In genomic region chr11:87753143-87753542, GRCh38 we compare ENCODE assay signal across 25 cellular contexts.
"Had no signal": no experiment of that assay in that cellular context is flagged by ENCODE, and none has a peak within 500 bp of the region (broad histone marks: within the 10 kb centered on the region; RNA-seq: fewer than 3 reads in every experiment).

No MANE protein-coding gene starts in this region.

- H3K4me3 ChIP-seq: stomach, suprapubic skin, testis, thoracic aorta, thyroid gland, tibial artery, tibial nerve, transverse colon, upper lobe of left lung, uterus, vagina had no signal

- DNase-seq: stimulated activated CD4-positive, alpha-beta T cell treated with anti-CD3 and anti-CD28 coated beads, Interleukin-2, amount 100 ng/mL, for 48 hours; stimulated activated CD4-positive, alpha-beta T cell treated with anti-CD3 and anti-CD28 coated beads, Interleukin-4, amount 100 ng/mL, for 1 hour; stimulated activated CD4-positive, alpha-beta T cell treated with anti-CD3 and anti-CD28 coated beads, Interleukin-4, amount 100 ng/mL, for 24 hours; stimulated activated CD4-positive, alpha-beta T cell treated with anti-CD3 and anti-CD28 coated beads, Interleukin-4, amount 100 ng/mL, for 4 hours; stimulated activated CD8-positive, alpha-beta memory T cell treated with anti-CD3 and anti-CD28 coated beads, Interleukin-4, amount 100 ng/mL, for 48 hours; stimulated activated naive B cell treated with anti-CD40 and anti-IgM and Interleukin-4, amounts not matched to agents 10 μg/mL and 1 μg/mL and 100 μg/mL, for 72 hours; stimulated activated naive CD4-positive, alpha-beta T cell; stimulated activated naive CD4-positive, alpha-beta T cell treated with Interleukin-2 at 50 U/mL for 16 hours; stimulated activated naive CD8-positive, alpha-beta T cell treated with anti-CD3 and anti-CD28 coated beads, Interleukin-15, amount 100 ng/mL, for 72 hours; stimulated activated naive CD8-positive, alpha-beta T cell treated with anti-CD3 and anti-CD28 coated beads, Interleukin-15, Interleukin-2, amounts not matched to agents 100 U/mL and 50 U/mL, for 24 hours; stomach; substantia nigra; testis; thyroid gland; tibial artery; transverse colon; trophoblast cell; uterus had no signal

- ATAC-seq: stimulated activated effector memory CD8-positive, alpha-beta T cell treated with anti-CD3 and anti-CD28 coated beads, Interleukin-12 subunit alpha, Interleukin-12 subunit beta, amount 100 ng/mL, for 72 hours; stimulated activated memory B cell treated with anti-CD40 and anti-IgM and Interleukin-4, amounts not matched to agents 10 μg/mL and 1 μg/mL and 100 μg/mL, for 72 hours; stimulated activated naive B cell treated with anti-CD40 and anti-IgM and Interleukin-4, amounts not matched to agents 10 μg/mL and 1 μg/mL and 100 μg/mL, for 72 hours; stimulated activated naive CD8-positive, alpha-beta T cell treated with anti-CD3 and anti-CD28 coated beads, Interleukin-15, amount 100 ng/mL, for 72 hours; stimulated activated naive CD8-positive, alpha-beta T cell treated with anti-CD3 and anti-CD28 coated beads, Interleukin-15, Interleukin-2, amounts not matched to agents 100 U/mL and 50 U/mL, for 24 hours had no signal

- H3K27me3 ChIP-seq: stomach, suprapubic skin, testis, thyroid gland, tibial artery, tibial nerve, transverse colon, upper lobe of left lung, uterus, vagina had no signal

- H3K4me1 ChIP-seq: stomach, suprapubic skin, testis, thyroid gland, tibial artery, tibial nerve, transverse colon, upper lobe of left lung, uterus, vagina had no signal

- H3K27ac ChIP-seq: stomach, suprapubic skin, testis, thoracic aorta, thyroid gland, tibial artery, tibial nerve, transverse colon, upper lobe of left lung, uterus, vagina had no signal

- H3K36me3 ChIP-seq: stomach, suprapubic skin, thoracic aorta, thyroid gland, tibial artery, tibial nerve, transverse colon, upper lobe of left lung, uterus, vagina had no signal

- H3K9me3 ChIP-seq: stomach, suprapubic skin, testis, thoracic aorta, thyroid gland, tibial artery, tibial nerve, transverse colon, upper lobe of left lung, uterus, vagina had no signal
